In the genomic region with DNA sequence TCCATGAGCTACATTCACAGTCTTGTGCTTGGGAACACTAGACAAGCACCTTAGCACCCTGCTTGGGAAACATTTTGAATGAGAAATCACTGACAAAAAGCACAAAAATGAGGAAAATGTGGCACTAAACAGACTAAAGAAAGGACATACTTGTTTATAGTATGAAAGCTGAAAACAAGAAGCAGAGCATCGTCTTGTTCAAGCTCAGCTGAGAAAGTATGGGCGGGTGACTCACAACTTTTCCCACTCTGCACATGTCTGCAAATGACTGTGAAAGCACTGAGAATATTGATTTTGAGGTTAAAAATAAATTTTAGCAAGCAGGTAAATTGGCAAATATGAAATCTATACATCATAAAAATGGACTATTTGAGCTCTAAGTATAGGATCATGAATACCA, we compare ENCODE assay signal across 35 cellular contexts.
"Had no signal": no experiment of that assay in that cellular context is flagged by ENCODE, and none has a peak within 500 bp of the region (broad histone marks: within the 10 kb centered on the region; RNA-seq: fewer than 3 reads in every experiment).

No MANE protein-coding gene starts in this region.

- H2AFZ ChIP-seq: parathyroid adenoma had no signal

- H3K4me3 Mint-ChIP-seq: activated CD4-positive, alpha-beta memory T cell treated with anti-CD3 and anti-CD28 coated beads for 36 hours; activated CD4-positive, alpha-beta T cell treated with anti-CD3 and anti-CD28 coated beads, Interleukin-2, amount 10 ng/mL, durations not matched to agents 24 days and 14 days; activated naive CD4-positive, alpha-beta T cell treated with anti-CD3 and anti-CD28 coated beads for 36 hours; activated naive CD8-positive, alpha-beta T cell treated with anti-CD3 and anti-CD28 coated beads for 36 hours; activated T-helper 1 cell treated with anti-CD3 and anti-CD28 coated beads, Interleukin-12 subunit alpha, Interleukin-12 subunit beta, Interleukin-2, Interleukin-4 antibody, amounts not matched to agents 30 ng/mL and 10 ng/mL and 1 ng/mL, durations not matched to agents 14 hours and 24 hours and 36 hours; brain; mesothelial cell of epicardium; naive B cell; nephron progenitor cell; stimulated activated naive B cell treated with anti-CD40 and anti-IgM and Interleukin-4, amounts not matched to agents 10 μg/mL and 1 μg/mL and 100 μg/mL, for 72 hours had no signal

- H3K4me1 ChIP-seq: adrenal gland, ascending aorta, parathyroid adenoma, psoas muscle, tibial artery, upper lobe of right lung had no signal

- H3K36me3 ChIP-seq: adrenal gland, ascending aorta, cardiac muscle cell, sigmoid colon, suprapubic skin, tibial artery, upper lobe of right lung had no signal

- H3K27ac ChIP-seq: adrenal gland, ascending aorta, cardiac muscle cell, coronary artery, dorsolateral prefrontal cortex, parathyroid adenoma, psoas muscle, sigmoid colon, suprapubic skin, tibial artery, upper lobe of right lung had no signal

- H3K4me1 Mint-ChIP-seq: activated CD4-positive, alpha-beta T cell treated with anti-CD3 and anti-CD28 coated beads, Interleukin-2, amount 10 ng/mL, durations not matched to agents 24 days and 14 days; activated naive CD8-positive, alpha-beta T cell treated with anti-CD3 and anti-CD28 coated beads for 36 hours; brain; mesothelial cell of epicardium; naive B cell; nephron progenitor cell; stimulated activated naive B cell treated with anti-CD40 and anti-IgM and Interleukin-4, amounts not matched to agents 10 μg/mL and 1 μg/mL and 100 μg/mL, for 72 hours had no signal

- H3K27ac Mint-ChIP-seq: activated CD4-positive, alpha-beta memory T cell treated with anti-CD3 and anti-CD28 coated beads for 36 hours; activated CD4-positive, alpha-beta T cell treated with anti-CD3 and anti-CD28 coated beads, Interleukin-2, amount 10 ng/mL, durations not matched to agents 24 days and 14 days; activated naive CD4-positive, alpha-beta T cell treated with anti-CD3 and anti-CD28 coated beads for 36 hours; activated naive CD8-positive, alpha-beta T cell treated with anti-CD3 and anti-CD28 coated beads for 36 hours; activated T-helper 1 cell treated with anti-CD3 and anti-CD28 coated beads, Interleukin-12 subunit alpha, Interleukin-12 subunit beta, Interleukin-2, Interleukin-4 antibody, amounts not matched to agents 30 ng/mL and 10 ng/mL and 1 ng/mL, durations not matched to agents 14 hours and 24 hours and 36 hours; brain; mesothelial cell of epicardium; naive B cell; nephron progenitor cell; stimulated activated naive B cell treated with anti-CD40 and anti-IgM and Interleukin-4, amounts not matched to agents 10 μg/mL and 1 μg/mL and 100 μg/mL, for 72 hours had no signal

- H3K9me3 ChIP-seq: adrenal gland, ascending aorta, psoas muscle, sigmoid colon, suprapubic skin, tibial artery, upper lobe of right lung had no signal

- H3K36me3 Mint-ChIP-seq: activated CD4-positive, alpha-beta memory T cell treated with anti-CD3 and anti-CD28 coated beads for 36 hours; activated naive CD8-positive, alpha-beta T cell treated with anti-CD3 and anti-CD28 coated beads for 36 hours; brain; mesothelial cell of epicardium; naive B cell; stimulated activated naive B cell treated with anti-CD40 and anti-IgM and Interleukin-4, amounts not matched to agents 10 μg/mL and 1 μg/mL and 100 μg/mL, for 72 hours had no signal

- H3K9ac ChIP-seq: parathyroid adenoma had no signal

- H3K27me3 Mint-ChIP-seq: activated CD4-positive, alpha-beta memory T cell treated with anti-CD3 and anti-CD28 coated beads for 36 hours; activated CD4-positive, alpha-beta T cell treated with anti-CD3 and anti-CD28 coated beads, Interleukin-2, amount 10 ng/mL, durations not matched to agents 24 days and 14 days; activated naive CD8-positive, alpha-beta T cell treated with anti-CD3 and anti-CD28 coated beads for 36 hours; naive B cell; stimulated activated naive B cell treated with anti-CD40 and anti-IgM and Interleukin-4, amounts not matched to agents 10 μg/mL and 1 μg/mL and 100 μg/mL, for 72 hours had no signal

- ATAC-seq: left cardiac atrium; psoas muscle; stimulated activated naive B cell treated with anti-CD40 and anti-IgM and Interleukin-4, amounts not matched to agents 10 μg/mL and 1 μg/mL and 100 μg/mL, for 72 hours; upper lobe of right lung had no signal

- H3K27me3 ChIP-seq: adrenal gland, ascending aorta, cardiac muscle cell, sigmoid colon, suprapubic skin, tibial artery, upper lobe of right lung had no signal

- H3K9me3 Mint-ChIP-seq: activated CD4-positive, alpha-beta memory T cell treated with anti-CD3 and anti-CD28 coated beads for 36 hours; activated CD4-positive, alpha-beta T cell treated with anti-CD3 and anti-CD28 coated beads, Interleukin-2, amount 10 ng/mL, durations not matched to agents 24 days and 14 days; activated naive CD8-positive, alpha-beta T cell treated with anti-CD3 and anti-CD28 coated beads for 36 hours; activated T-helper 1 cell treated with anti-CD3 and anti-CD28 coated beads, Interleukin-12 subunit alpha, Interleukin-12 subunit beta, Interleukin-2, Interleukin-4 antibody, amounts not matched to agents 30 ng/mL and 10 ng/mL and 1 ng/mL, durations not matched to agents 14 hours and 24 hours and 36 hours; brain; mesothelial cell of epicardium; nephron progenitor cell had no signal

- DNase-seq: activated CD4-positive, alpha-beta memory T cell treated with anti-CD3 and anti-CD28 coated beads for 36 hours; activated CD4-positive, alpha-beta T cell treated with anti-CD3 and anti-CD28 coated beads, Interleukin-2, amount 10 ng/mL, durations not matched to agents 24 days and 14 days; activated CD4-positive, CD25-positive, alpha-beta regulatory T cell treated with anti-CD3 and anti-CD28 coated beads, Interleukin-2, amount 50 U/mL, for 72 hours; activated CD8-positive, alpha-beta memory T cell treated with anti-CD3 and anti-CD28 coated beads, Interleukin-2, amount 50 U/mL, for 4 hours; activated effector memory CD4-positive, alpha-beta T cell treated with anti-CD3 and anti-CD28 coated beads, Interleukin-2, amount 50 U/mL, for 16 hours; activated naive CD4-positive, alpha-beta T cell treated with anti-CD3 and anti-CD28 coated beads for 36 hours; activated naive CD8-positive, alpha-beta T cell treated with anti-CD3 and anti-CD28 coated beads for 36 hours; activated T-cell treated with anti-CD3 and anti-CD28 coated beads, Interleukin-2, amount 50 U/mL, for 1 hour; adrenal gland; cerebellar nuclear complex; dorsolateral prefrontal cortex; effector memory CD4-positive, alpha-beta T cell; glutamatergic neuron; islet precursor cell; left cardiac atrium; mammary epithelial cell; naive B cell; nephron progenitor cell; occipital lobe; psoas muscle; sigmoid colon; stimulated activated CD4-positive, alpha-beta T cell treated with anti-CD3 and anti-CD28 coated beads, Interleukin-1b, Interleukin-23, amount 100 ng/mL, for 48 hours; stimulated activated naive B cell treated with anti-CD40 and anti-IgM and Interleukin-4, amounts not matched to agents 10 μg/mL and 1 μg/mL and 100 μg/mL, for 72 hours; T-helper 2 cell; tibial artery; upper lobe of right lung had no signal

- H3K4me2 ChIP-seq: smooth muscle cell had no signal

- H3K4me3 ChIP-seq: adrenal gland, ascending aorta, cardiac muscle cell, coronary artery, dorsolateral prefrontal cortex, psoas muscle, sigmoid colon, smooth muscle cell, suprapubic skin, tibial artery, upper lobe of right lung had no signal

- H3K79me2 ChIP-seq: parathyroid adenoma had no signal
